In genomic region chr2:11962707-11963358, GRCh38 we compare ENCODE assay signal across 29 cellular contexts.
A peak's percentile ranks its signal among the peaks of the same experiment; 100 is the strongest.
DNase-seq lines count a peak whose midpoint lies in the region; ATAC-seq and TF ChIP-seq lines count a peak whose summit lies in the region.
"Had no signal": no experiment of that assay in that cellular context is flagged by ENCODE, and none has a peak within 500 bp of the region (broad histone marks: within the 10 kb centered on the region; RNA-seq: fewer than 3 reads in every experiment).

No MANE protein-coding gene starts in this region.

- intact Hi-C loops in Right ventricle myocardium inferior (cut with DNase I) = no loop called here
- intact Hi-C loops in cardiac septum (cut with DNase I) = loop anchor here (5.0 kb wide), 1 partner anchor 1039 kb away; no protein-coding TSS in a partner anchor

- peaks cover 2% of the 10 kb centered on the region for H3K4me1 ChIP-seq in endodermal cell (ENCODE audit: control insufficient read depth, insufficient read depth, low read length)
- H3K4me1 ChIP-seq: A549, parathyroid adenoma, SJCRH30 had no signal

- no peak overlapping the region for H3K27ac ChIP-seq in endodermal cell (ENCODE audit: low read depth, low read length)
- H3K27ac ChIP-seq: A549, GM23248, parathyroid adenoma, SJCRH30, vagina had no signal

- CTCF ChIA-PET in GM10248 (lab: Yijun Ruan, JAX) = interaction anchor here (1.2 kb wide), 1 partner anchor 15 kb away, joined by 5 read pairs; no protein-coding TSS in a partner anchor

- ATAC-seq in Right ventricle myocardium inferior (peak; percentile 96), HG03108 (IDR thresholded peaks at IDR 0.05; ENCODE audit: unreplicated experiment) (no peak)
- ATAC-seq: A549, mucosa of descending colon, PC-3 had no signal

- no peaks in the 10 kb centered on the region for H3K9me3 ChIP-seq in endodermal cell (ENCODE audit: control insufficient read depth, low read length)
- H3K9me3 ChIP-seq: A549, mucosa of descending colon, SJCRH30, vagina had no signal

- DNase-seq in Right ventricle myocardium inferior (ENCODE audit: missing footprints) (no peak), cardiac septum (ENCODE audit: low spot score) (no peak), fibroblast of villous mesenchyme (ENCODE audit: low read depth) (peak; percentile 60), mesothelial cell of epicardium (ENCODE audit: low spot score in 2 of 2, unreplicated experiment in 2 of 2) (no peak), GM10248 (ENCODE audit: extremely low spot score) (no peak), activated gamma-delta T cell treated with Interleukin-2 at 50 U/mL for 16 hours (no peak), endodermal cell (no peak)
- DNase-seq: activated CD4-positive, alpha-beta T cell treated with anti-CD3 and anti-CD28 coated beads, Interleukin-2, amount 10 ng/mL, durations not matched to agents 24 days and 14 days; activated naive CD4-positive, alpha-beta T cell treated with Interleukin-2 at 50 U/mL for 16 hours; activated T-cell treated with anti-CD3 and anti-CD28 coated beads, Interleukin-2, amount 50 U/mL, for 48 hours; amygdala; CD8-positive, alpha-beta memory T cell; DMS 273 treated with DMSO at 0.1 percent for 48 hours; effector CD4-positive, alpha-beta T cell; foreskin fibroblast; GM23248; Karpas-422; mucosa of descending colon; MV-4-11; NCI-H1436 treated with DMSO at 0.1 percent for 48 hours; NCI-H446 treated with DMSO at 0.1 percent for 48 hours; PC-3; SJCRH30; stimulated activated naive CD4-positive, alpha-beta T cell; T1000 had no signal

- no peak overlapping the region for H3K4me3 Mint-ChIP-seq in mesothelial cell of epicardium
- H3K4me3 Mint-ChIP-seq in endodermal cell = no peak overlapping the region
- H3K4me3 Mint-ChIP-seq: activated CD4-positive, alpha-beta T cell treated with anti-CD3 and anti-CD28 coated beads, Interleukin-2, amount 10 ng/mL, durations not matched to agents 24 days and 14 days; CD8-positive, alpha-beta memory T cell had no signal

- H3K27me3 ChIP-seq in endodermal cell (ENCODE audit: control insufficient read depth, insufficient read depth, low read length, poor library complexity, severe bottlenecking) = no peaks in the 10 kb centered on the region
- H3K27me3 ChIP-seq: SJCRH30, vagina had no signal

- H3K27ac Mint-ChIP-seq in mesothelial cell of epicardium (peak overlapping the region; percentile 61), endodermal cell (no peak overlapping the region)
- H3K27ac Mint-ChIP-seq: activated CD4-positive, alpha-beta T cell treated with anti-CD3 and anti-CD28 coated beads, Interleukin-2, amount 10 ng/mL, durations not matched to agents 24 days and 14 days had no signal

- H3K36me3 Mint-ChIP-seq in mesothelial cell of epicardium = no peaks in the 10 kb centered on the region
- no peaks in the 10 kb centered on the region for H3K36me3 Mint-ChIP-seq in endodermal cell (ENCODE audit: low read depth)
- H3K36me3 Mint-ChIP-seq: CD8-positive, alpha-beta memory T cell had no signal

- no peak for TF ChIP-seq CTCF in fibroblast of villous mesenchyme (IDR thresholded peaks at IDR 0.05; ENCODE audit: insufficient read depth, low read depth, low read length)
- no peak for TF ChIP-seq CTCF in mesothelial cell of epicardium (IDR thresholded peaks at IDR 0.05; ENCODE audit: unreplicated experiment)
- no peak for TF ChIP-seq CTCF in GM10248 (IDR thresholded peaks at IDR 0.05; ENCODE audit: control extremely low read depth, extremely low read depth, low read depth, missing control alignments)
- TF ChIP-seq CTCF in endodermal cell (conservative IDR thresholded peaks at IDR 0.05) = no peak

- H3K4me1 Mint-ChIP-seq in mesothelial cell of epicardium = peaks cover 29% of the 10 kb centered on the region
- peaks cover 5% of the 10 kb centered on the region for H3K4me1 Mint-ChIP-seq in endodermal cell
- H3K4me1 Mint-ChIP-seq: activated CD4-positive, alpha-beta T cell treated with anti-CD3 and anti-CD28 coated beads, Interleukin-2, amount 10 ng/mL, durations not matched to agents 24 days and 14 days had no signal

- POLR2A ChIA-PET in GM10248 (lab: Yijun Ruan, JAX) = no interaction called here

- no peak overlapping the region for H3K9ac ChIP-seq in endodermal cell (ENCODE audit: extremely low read depth, low read length, poor library complexity, severe bottlenecking)
- H3K9ac ChIP-seq: GM23248, parathyroid adenoma had no signal

- H3K36me3 ChIP-seq in endodermal cell (ENCODE audit: control insufficient read depth, insufficient read depth, low read length) = no peaks in the 10 kb centered on the region
- H3K36me3 ChIP-seq: SJCRH30, vagina had no signal

- H3K27me3 Mint-ChIP-seq in mesothelial cell of epicardium (ENCODE audit: low read depth) (peaks cover 32% of the 10 kb centered on the region), endodermal cell (ENCODE audit: insufficient read depth) (no peaks in the 10 kb centered on the region)

- 94% methylated on average over 8 to 10 of the region's 10 CpGs for WGBS in endodermal cell (ENCODE audit: insufficient coverage in 1 of 2, insufficient read length in 1 of 2), 2 experiments

- peaks cover 3% of the 10 kb centered on the region for H3K9me3 Mint-ChIP-seq in mesothelial cell of epicardium
- no peaks in the 10 kb centered on the region for H3K9me3 Mint-ChIP-seq in endodermal cell
- H3K9me3 Mint-ChIP-seq: activated CD4-positive, alpha-beta T cell treated with anti-CD3 and anti-CD28 coated beads, Interleukin-2, amount 10 ng/mL, durations not matched to agents 24 days and 14 days; CD8-positive, alpha-beta memory T cell had no signal

- no peak overlapping the region for H3K4me3 ChIP-seq in fibroblast of villous mesenchyme (ENCODE audit: low read depth, low read length)
- no peak overlapping the region for H3K4me3 ChIP-seq in endodermal cell (ENCODE audit: low read length)
- H3K4me3 ChIP-seq: A549, GM23248, mucosa of descending colon, SJCRH30, vagina had no signal
